10 cellular contexts compared by ENCODE assay signal in genomic region chr5:10567781-10568321, GRCh38.
DNase-seq lines count a peak whose midpoint lies in the region; ATAC-seq and TF ChIP-seq lines count a peak whose summit lies in the region.
"Had no signal": no experiment of that assay in that cellular context is flagged by ENCODE, and none has a peak within 500 bp of the region (broad histone marks: within the 10 kb centered on the region; RNA-seq: fewer than 3 reads in every experiment).

No MANE protein-coding gene starts in this region.

- POLR2A ChIA-PET in RWPE1 (lab: Yijun Ruan, JAX; ENCODE audit: low non-redundant PET) = no interaction called here

- H3K27me3 ChIP-seq in GM06990 (replicated peaks; ENCODE audit: control insufficient read depth, insufficient read depth, low read length) = no peaks in the 10 kb centered on the region

- no peaks in the 10 kb centered on the region for H3K27me3 Mint-ChIP-seq in stimulated activated memory B cell treated with anti-CD40 and anti-IgM and Interleukin-4, amounts not matched to agents 10 μg/mL and 1 μg/mL and 100 μg/mL, for 72 hours

- TF ChIP-seq CTCF in GM06990 (IDR thresholded peaks at IDR 0.05; ENCODE audit: insufficient read depth, low read length, poor library complexity, severe bottlenecking) = no peak
- no peak for TF ChIP-seq CTCF in RWPE1 (conservative IDR thresholded peaks at IDR 0.05; ENCODE audit: low read depth)

- no peak for DNase-seq in GM06990 (ENCODE audit: extremely low read depth, insufficient read length)
- DNase-seq in RWPE1 (ENCODE audit: low spot score) = no peak
- DNase-seq in fibroblast of peridontal ligament (ENCODE audit: extremely low read depth) = peak; percentile 90
- no peak for DNase-seq in middle frontal gyrus (ENCODE audit: extremely low spot score, low spot score)
- no peak for DNase-seq in NCI-H2107 (lab: John Stamatoyannopoulos, UW)
- no peak for DNase-seq in effector CD8-positive, alpha-beta T cell (lab: John Stamatoyannopoulos, UW)

- peak overlapping the region; percentile 95 for H3K27ac Mint-ChIP-seq in stimulated activated memory B cell treated with anti-CD40 and anti-IgM and Interleukin-4, amounts not matched to agents 10 μg/mL and 1 μg/mL and 100 μg/mL, for 72 hours
- H3K27ac Mint-ChIP-seq: mesothelial cell of epicardium had no signal

- H3K9me3 Mint-ChIP-seq in stimulated activated memory B cell treated with anti-CD40 and anti-IgM and Interleukin-4, amounts not matched to agents 10 μg/mL and 1 μg/mL and 100 μg/mL, for 72 hours = no peaks in the 10 kb centered on the region
- H3K9me3 Mint-ChIP-seq: mesothelial cell of epicardium had no signal

- peak overlapping the region; percentile 97 for H3K4me3 ChIP-seq in GM06990 (replicated peaks; ENCODE audit: low read depth, low read length)

- peaks cover 59% of the 10 kb centered on the region for H3K4me1 Mint-ChIP-seq in stimulated activated memory B cell treated with anti-CD40 and anti-IgM and Interleukin-4, amounts not matched to agents 10 μg/mL and 1 μg/mL and 100 μg/mL, for 72 hours

- no peaks in the 10 kb centered on the region; the same call in 1 of the 2 replicates for H3K36me3 ChIP-seq in GM06990 (ENCODE audit: control insufficient read depth, insufficient read depth, low read length)

- peak overlapping the region; percentile 5; the same call in 1 of the 2 replicates for H3K27ac ChIP-seq in RWPE1

- peak overlapping the region; percentile 96 for H3K4me3 Mint-ChIP-seq in stimulated activated memory B cell treated with anti-CD40 and anti-IgM and Interleukin-4, amounts not matched to agents 10 μg/mL and 1 μg/mL and 100 μg/mL, for 72 hours
- H3K4me3 Mint-ChIP-seq: mesothelial cell of epicardium had no signal

- CTCF ChIA-PET in RWPE1 (lab: Yijun Ruan, JAX) = interaction anchor here (0.6 to 0.7 kb wide), 2 partner anchors 40 to 51 kb away, joined by 3 read pairs; no protein-coding TSS in a partner anchor

- ATAC-seq in stimulated activated memory B cell treated with anti-CD40 and anti-IgM and Interleukin-4, amounts not matched to agents 10 μg/mL and 1 μg/mL and 100 μg/mL, for 72 hours = no peak
- no peak for ATAC-seq in HG03432 (IDR thresholded peaks at IDR 0.05; ENCODE audit: unreplicated experiment)
- ATAC-seq: HepG2 had no signal

- peaks cover 51% of the 10 kb centered on the region for H3K36me3 Mint-ChIP-seq in stimulated activated memory B cell treated with anti-CD40 and anti-IgM and Interleukin-4, amounts not matched to agents 10 μg/mL and 1 μg/mL and 100 μg/mL, for 72 hours
- H3K36me3 Mint-ChIP-seq: mesothelial cell of epicardium had no signal
